20 cellular contexts compared by ENCODE assay signal in the genomic region with DNA sequence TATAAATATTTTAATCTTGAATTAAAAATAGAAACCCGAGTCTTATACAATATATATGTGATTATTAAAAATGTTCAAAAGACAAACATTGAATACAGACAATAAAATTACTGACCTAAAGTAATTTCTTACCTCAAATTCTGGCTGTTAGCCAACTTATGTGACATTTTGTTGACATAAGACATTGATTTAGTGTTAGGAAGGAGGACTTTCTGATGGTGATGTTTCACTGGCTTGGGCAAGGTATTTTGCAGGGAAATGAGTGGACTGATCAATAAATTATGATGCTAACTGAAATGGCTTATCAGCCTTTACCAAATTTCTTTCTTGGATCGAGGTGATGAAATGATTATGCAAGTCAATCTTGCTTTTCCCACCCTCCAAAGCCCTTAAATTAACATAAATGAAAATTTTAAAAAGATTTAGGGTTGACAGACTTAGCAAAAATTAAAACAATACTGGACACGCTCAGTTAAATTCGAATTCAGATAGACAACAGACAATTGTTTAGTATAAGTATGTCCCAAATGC. TPM values are rescaled to one million over a fixed set of nuclear protein-coding genes. Genes with fewer than 3 reads are reported as not detected.
DNase-seq lines count a peak whose midpoint lies in the region; ATAC-seq, FAIRE-seq and TF ChIP-seq lines count a peak whose summit lies in the region.
"Had no signal": no experiment of that assay in that cellular context is flagged by ENCODE, and none has a peak within 500 bp of the region (broad histone marks: within the 10 kb centered on the region; RNA-seq: fewer than 3 reads in every experiment).

No MANE protein-coding gene starts in this region.

- no peak for ATAC-seq in HG02852 (IDR thresholded peaks at IDR 0.05; ENCODE audit: unreplicated experiment)
- ATAC-seq: T-helper 17 cell had no signal

- FAIRE-seq in A204.1 (lab: Jason Lieb, UNC) (peak; percentile 44), TTC549 (lab: Jason Lieb, UNC) (peak; percentile 65)
- FAIRE-seq: GM12892, GM18507 had no signal

- no peaks in the 10 kb centered on the region for H3K36me3 ChIP-seq in uterus

- H3K36me3 Mint-ChIP-seq in activated T-helper 1 cell treated with anti-CD3 and anti-CD28 coated beads, Interleukin-12 subunit alpha, Interleukin-12 subunit beta, Interleukin-2, Interleukin-4 antibody, amounts not matched to agents 30 ng/mL and 10 ng/mL and 1 ng/mL, durations not matched to agents 14 hours and 24 hours and 36 hours (ENCODE audit: low read depth) = no peaks in the 10 kb centered on the region

- H3K27me3 ChIP-seq in uterus = no peaks in the 10 kb centered on the region

- TF ChIP-seq POLR2A in uterus (IDR thresholded peaks at IDR 0.05) = no peak

- H3K27me3 Mint-ChIP-seq in activated T-helper 1 cell treated with anti-CD3 and anti-CD28 coated beads, Interleukin-12 subunit alpha, Interleukin-12 subunit beta, Interleukin-2, Interleukin-4 antibody, amounts not matched to agents 30 ng/mL and 10 ng/mL and 1 ng/mL, durations not matched to agents 14 hours and 24 hours and 36 hours (ENCODE audit: insufficient read depth) = peaks cover 7% of the 10 kb centered on the region

- H3K4me3 ChIP-seq in uterus = no peak overlapping the region

- TF ChIP-seq CTCF in uterus (IDR thresholded peaks at IDR 0.05) = no peak

- no peak overlapping the region for H3K27ac ChIP-seq in uterus
- H3K27ac ChIP-seq: 22Rv1, KMS-11, RWPE1 had no signal

- no peak overlapping the region for H3K4me3 Mint-ChIP-seq in activated T-helper 1 cell treated with anti-CD3 and anti-CD28 coated beads, Interleukin-12 subunit alpha, Interleukin-12 subunit beta, Interleukin-2, Interleukin-4 antibody, amounts not matched to agents 30 ng/mL and 10 ng/mL and 1 ng/mL, durations not matched to agents 14 hours and 24 hours and 36 hours
- H3K4me3 Mint-ChIP-seq: B cell, T-helper 17 cell had no signal

- no peaks in the 10 kb centered on the region for H3K9me3 ChIP-seq in uterus

- intact Hi-C loops in uterus (cut with DNase I; ENCODE audit: low total_unique reads) = no loop called here
- intact Hi-C loops in activated T-helper 1 cell treated with anti-CD3 and anti-CD28 coated beads, Interleukin-12 subunit alpha, Interleukin-12 subunit beta, Interleukin-2, Interleukin-4 antibody, amounts not matched to agents 30 ng/mL and 10 ng/mL and 1 ng/mL, durations not matched to agents 14 hours and 24 hours and 36 hours (cut with micrococcal nuclease) = no loop called here

- peak; percentile 7 for DNase-seq in DMS 273 (lab: John Stamatoyannopoulos, UW; ENCODE audit: unreplicated experiment)
- no peak for DNase-seq in DMS 273 treated with DMSO at 0.1 percent for 48 hours (lab: John Stamatoyannopoulos, UW)
- DNase-seq in HT-29 (ENCODE audit: low spot score) = peak; percentile 41
- DNase-seq in uterus = no peak
- no peak for DNase-seq in activated T-helper 1 cell treated with anti-CD3 and anti-CD28 coated beads, Interleukin-12 subunit alpha, Interleukin-12 subunit beta, Interleukin-2, Interleukin-4 antibody, amounts not matched to agents 30 ng/mL and 10 ng/mL and 1 ng/mL, durations not matched to agents 14 hours and 24 hours and 36 hours (ENCODE audit: low spot score)
- DNase-seq: GOT3, NCI-H146, NCI-H2029 treated with DMSO at 0.1 percent for 48 hours, NCI-H524 treated with DMSO at 0.1 percent for 48 hours, SIG-M5, T-helper 17 cell had no signal

- no peaks in the 10 kb centered on the region for H3K4me1 Mint-ChIP-seq in activated T-helper 1 cell treated with anti-CD3 and anti-CD28 coated beads, Interleukin-12 subunit alpha, Interleukin-12 subunit beta, Interleukin-2, Interleukin-4 antibody, amounts not matched to agents 30 ng/mL and 10 ng/mL and 1 ng/mL, durations not matched to agents 14 hours and 24 hours and 36 hours (ENCODE audit: low read depth)
- H3K4me1 Mint-ChIP-seq: B cell, T-helper 17 cell had no signal

- H3K4me1 ChIP-seq in uterus = peaks cover 0 to 4% of the 10 kb centered on the region in 2 donors

- no peaks in the 10 kb centered on the region for H3K9me3 Mint-ChIP-seq in activated T-helper 1 cell treated with anti-CD3 and anti-CD28 coated beads, Interleukin-12 subunit alpha, Interleukin-12 subunit beta, Interleukin-2, Interleukin-4 antibody, amounts not matched to agents 30 ng/mL and 10 ng/mL and 1 ng/mL, durations not matched to agents 14 hours and 24 hours and 36 hours

- H3K27ac Mint-ChIP-seq in activated T-helper 1 cell treated with anti-CD3 and anti-CD28 coated beads, Interleukin-12 subunit alpha, Interleukin-12 subunit beta, Interleukin-2, Interleukin-4 antibody, amounts not matched to agents 30 ng/mL and 10 ng/mL and 1 ng/mL, durations not matched to agents 14 hours and 24 hours and 36 hours = no peak overlapping the region
- H3K27ac Mint-ChIP-seq: B cell, T-helper 17 cell had no signal

RNA-seq across cellular contexts. Expression of gene FZD4, which starts 33.2 kb away (rescaled TPM):
- total RNA-seq in HT-29 (2014; rRNA removed; shearing (Covaris generic)) = 1.1 and 1.6 TPM in 2 replicates
- total RNA-seq in uterus = 10 to 100 TPM; 47.4 to 77.6 (median 49.4) TPM
- 0.05 TPM in 1 of 2 replicates, not detected in the other for total RNA-seq in activated T-helper 1 cell treated with anti-CD3 and anti-CD28 coated beads, Interleukin-12 subunit alpha, Interleukin-12 subunit beta, Interleukin-2, Interleukin-4 antibody, amounts not matched to agents 30 ng/mL and 10 ng/mL and 1 ng/mL, durations not matched to agents 14 hours and 24 hours and 36 hours

RNA-seq across cellular contexts. Expression of gene TMEM135, which starts 49.3 kb away (rescaled TPM):
- total RNA-seq in HT-29 (2014; rRNA removed; shearing (Covaris generic)) = 9.0 and 9.9 TPM in 2 replicates
- total RNA-seq in uterus = 10 to 100 TPM; 19.0 to 38.5 (median 29.5) TPM
- total RNA-seq in activated T-helper 1 cell treated with anti-CD3 and anti-CD28 coated beads, Interleukin-12 subunit alpha, Interleukin-12 subunit beta, Interleukin-2, Interleukin-4 antibody, amounts not matched to agents 30 ng/mL and 10 ng/mL and 1 ng/mL, durations not matched to agents 14 hours and 24 hours and 36 hours = 27.9 and 28.8 TPM in 2 replicates

Comparison
In these comparisons a context has a peak if more than half of its experiments do, and no peak if none do; other contexts are left out.
1. DNase-seq: peak in DMS 273 (single experiment) and HT-29 (single experiment); none in DMS 273 treated with DMSO at 0.1 percent for 48 hours (single experiment), uterus (0 of 2) and activated T-helper 1 cell treated with anti-CD3 and anti-CD28 coated beads, Interleukin-12 subunit alpha, Interleukin-12 subunit beta, Interleukin-2, Interleukin-4 antibody, amounts not matched to agents 30 ng/mL and 10 ng/mL and 1 ng/mL, durations not matched to agents 14 hours and 24 hours and 36 hours (single experiment).
2. RNA of gene FZD4, which starts 33.2 kb away (total RNA-seq): 47.4 to 77.6 TPM in uterus; 1.1 to 1.6 TPM in HT-29 and 0.05 TPM in activated T-helper 1 cell treated with anti-CD3 and anti-CD28 coated beads, Interleukin-12 subunit alpha, Interleukin-12 subunit beta, Interleukin-2, Interleukin-4 antibody, amounts not matched to agents 30 ng/mL and 10 ng/mL and 1 ng/mL, durations not matched to agents 14 hours and 24 hours and 36 hours; every median in the first group is over 10 times any median in the second.